Comparison of ENCODE assay signal across 28 cellular contexts in genomic region chr17:27069842-27070508, GRCh38.
DNase-seq lines count a peak whose midpoint lies in the region; ATAC-seq, FAIRE-seq and TF ChIP-seq lines count a peak whose summit lies in the region.
"Had no signal": no experiment of that assay in that cellular context is flagged by ENCODE, and none has a peak within 500 bp of the region (broad histone marks: within the 10 kb centered on the region; RNA-seq: fewer than 3 reads in every experiment).

No MANE protein-coding gene starts in this region.

- no peak overlapping the region for H2AK5ac ChIP-seq in IMR-90 (ENCODE audit: low read depth, low read length)

- H3K4me3 ChIP-seq in HEK293 (ENCODE audit: low read depth, low read length) (no peak overlapping the region), IMR-90 (ENCODE audit: insufficient read depth, low read depth, low read length) (no peak overlapping the region), K562 (no peak overlapping the region), epithelial cell of esophagus (ENCODE audit: low read length) (no peak overlapping the region)
- H3K4me3 ChIP-seq: BLaER1, GM12878 had no signal

- DNase-seq in IMR-90 (no peak), K562 (ENCODE audit: extremely low read depth in 1 of 4, low spot score in 3 of 4) (no peak), epithelial cell of esophagus (ENCODE audit: low read depth) (peak; percentile 6), chondrocyte (ENCODE audit: low spot score) (no peak)
- no peak for DNase-seq in activated effector memory CD4-positive, alpha-beta T cell treated with anti-CD3 and anti-CD28 coated beads, Interleukin-2, amount 50 U/mL, for 16 hours
- no peak for DNase-seq in activated CD4-positive, alpha-beta T cell treated with anti-CD3 and anti-CD28 coated beads, Interleukin-2, amount 50 U/mL, for 4 hours
- DNase-seq: 8988T; ACHN; BE2C; C1 segment of cervical spinal cord; CD4-positive, alpha-beta memory T cell; CD4-positive, CD25-positive, alpha-beta regulatory T cell; CD8-positive, alpha-beta memory T cell; COR-L47; DMS 273 treated with DMSO at 0.1 percent for 48 hours; DMS153; DMS53; DMS79; DND-41; EL; GDM1 had no signal

- no peaks in the 10 kb centered on the region for H4K20me1 ChIP-seq in IMR-90 (ENCODE audit: insufficient read depth, low read length)
- H4K20me1 ChIP-seq in K562 (replicated peaks; ENCODE audit: control insufficient read depth, insufficient read depth, low read length): no peaks in the 10 kb centered on the region
- H4K20me1 ChIP-seq: BLaER1 had no signal

- FAIRE-seq in K562 (lab: Jason Lieb, UNC): no peak
- FAIRE-seq: A204.1, GM12878, GM12892, GM18507 had no signal

- H3K4me2 ChIP-seq in IMR-90 (ENCODE audit: low read depth, low read length) (no peak overlapping the region), K562 (ENCODE audit: insufficient read depth, low read length) (no peak overlapping the region)
- H3K4me2 ChIP-seq: BLaER1 had no signal

- TF ChIP-seq RAD21 in IMR-90 (IDR thresholded peaks at IDR 0.05; ENCODE audit: low read length) (no peak), K562 (CRISPR knock-in tag; conservative IDR thresholded peaks at IDR 0.05 in 1 of 2, IDR thresholded peaks at IDR 0.05 in 1 of 2) (no peak)

- no peak overlapping the region for H4K8ac ChIP-seq in IMR-90 (ENCODE audit: low read depth in 2 of 2, low read length in 2 of 2)

- TF ChIP-seq EP300 in K562 (IDR thresholded peaks at IDR 0.05; ENCODE audit: low read length): no peak

- intact Hi-C loops in IMR-90 (cut with micrococcal nuclease) (no loop called here), K562 (cut with micrococcal nuclease) (no loop called here)

- H3K27ac ChIP-seq in HEK293 (ENCODE audit: extremely low read depth, low read depth, low read length) (no peak overlapping the region), IMR-90 (ENCODE audit: insufficient read depth, low read length) (no peak overlapping the region), K562 (ENCODE audit: extremely low read depth, low read depth, low read length) (no peak overlapping the region)
- H3K27ac ChIP-seq: BLaER1 had no signal

- H3K27me3 ChIP-seq in IMR-90 (ENCODE audit: control insufficient read depth, insufficient read depth, low read length) (no peaks in the 10 kb centered on the region), K562 (ENCODE audit: control insufficient read depth in 2 of 2, insufficient read depth in 2 of 2, low read length in 2 of 2) (no peaks in the 10 kb centered on the region)
- H3K27me3 ChIP-seq: BE2C, BLaER1 had no signal

- H3K9me1 ChIP-seq in IMR-90 (ENCODE audit: insufficient read depth, low read length) (no peaks in the 10 kb centered on the region), K562 (ENCODE audit: control insufficient read depth, insufficient read depth, low read length) (no peaks in the 10 kb centered on the region)

- no peak overlapping the region for H2BK120ac ChIP-seq in IMR-90 (ENCODE audit: low read depth, low read length)

- TF ChIP-seq POLR2A in IMR-90 (IDR thresholded peaks at IDR 0.05; ENCODE audit: low read depth, low read length): no peak
- no peak for TF ChIP-seq POLR2A in K562 (conservative IDR thresholded peaks at IDR 0.05)

- no peak overlapping the region for H4K5ac ChIP-seq in IMR-90 (ENCODE audit: low read depth, low read length)

- H3K56ac ChIP-seq in IMR-90 (ENCODE audit: extremely low read depth, insufficient read depth, low read length): no peak overlapping the region

- no peak overlapping the region for H2BK5ac ChIP-seq in IMR-90 (ENCODE audit: low read depth, low read length, poor library complexity, severe bottlenecking)

- H3K36me3 Mint-ChIP-seq in chondrocyte (ENCODE audit: low read depth): no peaks in the 10 kb centered on the region
- H3K36me3 Mint-ChIP-seq: CD14-positive monocyte; CD4-positive, alpha-beta memory T cell; CD4-positive, CD25-positive, alpha-beta regulatory T cell; CD8-positive, alpha-beta memory T cell had no signal

- ATAC-seq in IMR-90 (ENCODE audit: low read depth) (no peak), K562 (no peak)
- ATAC-seq: GM12878 had no signal

- H3K79me2 ChIP-seq in K562 (ENCODE audit: control insufficient read depth, insufficient read depth, low read length): no peaks in the 10 kb centered on the region

- dilution Hi-C loops in IMR-90 (cut with HindIII; ENCODE audit: low sequenced_read_pairs, unreplicated experiment): no loop called here

- H3K9me3 Mint-ChIP-seq in chondrocyte (ENCODE audit: low read depth): peaks cover 17% of the 10 kb centered on the region

- no peak overlapping the region for H4K91ac ChIP-seq in IMR-90 (ENCODE audit: insufficient read depth, low read depth, low read length)

- H3K4me3 Mint-ChIP-seq in chondrocyte (ENCODE audit: unreplicated experiment): no peak overlapping the region
- H3K4me3 Mint-ChIP-seq: CD14-positive monocyte; CD4-positive, alpha-beta memory T cell; CD4-positive, CD25-positive, alpha-beta regulatory T cell; CD8-positive, alpha-beta memory T cell had no signal

- no peak overlapping the region for H3K14ac ChIP-seq in IMR-90 (replicated peaks; ENCODE audit: low read depth, low read length)

- H3K18ac ChIP-seq in IMR-90 (ENCODE audit: low read depth, low read length): no peak overlapping the region

- H3K4me1 ChIP-seq in HEK293 (ENCODE audit: control insufficient read depth, insufficient read depth, low read length): no peaks in the 10 kb centered on the region
- H3K4me1 ChIP-seq in IMR-90 (ENCODE audit: control insufficient read depth, insufficient read depth, low read length): no peaks in the 10 kb centered on the region
- H3K4me1 ChIP-seq in K562 (replicated peaks in 1 of 2; ENCODE audit: control insufficient read depth in 2 of 2, insufficient read depth in 2 of 2, low read length in 2 of 2): no peaks in the 10 kb centered on the region; a peak in 1 of 5 replicates
- H3K4me1 ChIP-seq: BE2C, BLaER1 had no signal

- H3K9me3 ChIP-seq in HEK293 (ENCODE audit: control insufficient read depth, insufficient read depth, low read depth, low read length): no peaks in the 10 kb centered on the region
- 0 out of 2 replicates have a peak, but pooled peaks cover 4% of the 10 kb centered on the region for H3K9me3 ChIP-seq in IMR-90 (ENCODE audit: control insufficient read depth, insufficient read depth, low read length)
- no peaks in the 10 kb centered on the region for H3K9me3 ChIP-seq in K562 (replicated peaks; ENCODE audit: control insufficient read depth, insufficient read depth, low read depth, low read length)
- H3K9me3 ChIP-seq: BE2C, BLaER1 had no signal

- no peak overlapping the region for H3K27ac Mint-ChIP-seq in chondrocyte (ENCODE audit: unreplicated experiment)
- H3K27ac Mint-ChIP-seq: CD14-positive monocyte; CD4-positive, alpha-beta memory T cell; CD4-positive, CD25-positive, alpha-beta regulatory T cell; CD8-positive, alpha-beta memory T cell had no signal

- no TSS peak for BruUV-seq in IMR-90 (replicated peaks; lab: Mats Ljungman, UMichigan)
- BruUV-seq in K562 (replicated peaks; lab: Mats Ljungman, UMichigan): no TSS peak

- CTCF ChIA-PET in HEK293 (lab: Yijun Ruan, JAX): interaction anchor here (1.4 kb wide), 1 partner anchor 12 kb away, joined by 3 read pairs; no protein-coding TSS in a partner anchor
- CTCF ChIA-PET in IMR-90 (lab: Yijun Ruan, JAX): interaction anchor here (0.6 kb wide), 1 partner anchor 23 kb away, joined by 5 read pairs; no protein-coding TSS in a partner anchor
- CTCF ChIA-PET in K562 (lab: Yijun Ruan, JAX; ENCODE audit: low intra/inter-chr PET ratio): no interaction called here

- H3K4me1 Mint-ChIP-seq in chondrocyte (ENCODE audit: low read depth): no peaks in the 10 kb centered on the region
- H3K4me1 Mint-ChIP-seq: CD14-positive monocyte; CD4-positive, alpha-beta memory T cell; CD4-positive, CD25-positive, alpha-beta regulatory T cell; CD8-positive, alpha-beta memory T cell had no signal

- no peak overlapping the region for H2BK15ac ChIP-seq in IMR-90 (ENCODE audit: low read depth, low read length)

- H2AFZ ChIP-seq in IMR-90 (replicated peaks; ENCODE audit: low read length, poor library complexity) (no peak overlapping the region), K562 (ENCODE audit: low read depth, low read length) (no peak overlapping the region)

- H3K9ac ChIP-seq in IMR-90 (ENCODE audit: low read depth, low read length) (no peak overlapping the region), K562 (ENCODE audit: insufficient read depth in 1 of 2, low read depth in 2 of 2, low read length in 2 of 2) (no peak overlapping the region)
- H3K9ac ChIP-seq: BLaER1 had no signal

- H3K23ac ChIP-seq in IMR-90 (ENCODE audit: low read depth, low read length): no peak overlapping the region

- H3K79me1 ChIP-seq in IMR-90 (ENCODE audit: low read depth in 1 of 2, low read length in 2 of 2): no peaks in the 10 kb centered on the region

- no peak overlapping the region for H2AK9ac ChIP-seq in IMR-90 (replicated peaks; ENCODE audit: low read depth, low read length, poor library complexity)

- POLR2A ChIA-PET in HEK293 (lab: Yijun Ruan, JAX) (no interaction called here), IMR-90 (lab: Charles Lee; ENCODE audit: unreplicated experiment) (no interaction called here), K562 (lab: Yijun Ruan, JAX) (no interaction called here)

- no peaks in the 10 kb centered on the region for H3K27me3 Mint-ChIP-seq in chondrocyte (ENCODE audit: low read depth)

- no peaks in the 10 kb centered on the region for H3K36me3 ChIP-seq in HEK293 (ENCODE audit: control insufficient read depth in 2 of 2, insufficient read depth in 1 of 2, low read length in 2 of 2)
- no peaks in the 10 kb centered on the region for H3K36me3 ChIP-seq in IMR-90 (ENCODE audit: control insufficient read depth, insufficient read depth, low read length)
- H3K36me3 ChIP-seq in K562 (ENCODE audit: control insufficient read depth, insufficient read depth, low read length): peaks cover 77% of the 10 kb centered on the region
- H3K36me3 ChIP-seq: BE2C, BLaER1 had no signal

- TF ChIP-seq CTCF in HEK293 (tag by site-specific recombination; IDR thresholded peaks at IDR 0.05) (no peak), IMR-90 (conservative IDR thresholded peaks at IDR 0.05; ENCODE audit: low read depth, low read length) (no peak), K562 (IDR thresholded peaks at IDR 0.05 in 2 of 3, conservative IDR thresholded peaks at IDR 0.05 in 1 of 3; ENCODE audit: insufficient read depth in 2 of 3, low read depth in 1 of 3, low read length in 3 of 3) (no peak), epithelial cell of esophagus (IDR thresholded peaks at IDR 0.05; ENCODE audit: insufficient read depth, low read depth, low read length, missing control alignments) (no peak), chondrocyte (IDR thresholded peaks at IDR 0.05) (no peak)

- H3K4ac ChIP-seq in IMR-90 (ENCODE audit: low read depth, low read length): no peak overlapping the region

- H2BK20ac ChIP-seq in IMR-90 (ENCODE audit: low read depth, low read length): no peak overlapping the region

- in situ Hi-C loops in IMR-90 (cut with MboI; ENCODE audit: low sequenced_read_pairs) (no loop called here), K562 (cut with MboI) (no loop called here)

TF ChIP-seq in HEK293, 187 proteins besides CTCF, POLR2A, EP300 and RAD21 (continues in another document):
- no peak for TF ChIP-seq ZNF514 (tag by site-specific recombination; IDR thresholded peaks at IDR 0.05)

TF ChIP-seq in IMR-90, 13 proteins besides CTCF, POLR2A, EP300 and RAD21 (continues in another document):
- TF ChIP-seq FOS (IDR thresholded peaks at IDR 0.05; ENCODE audit: low read depth, low read length): no peak

TF ChIP-seq in K562, 482 proteins besides CTCF, POLR2A, EP300 and RAD21 (continues in another document):
- TF ChIP-seq KLF1 (tag; IDR thresholded peaks at IDR 0.05) (no peak), MAFF (IDR thresholded peaks at IDR 0.05; ENCODE audit: low read length) (no peak)

Comparison
In these comparisons a context has a peak if more than half of its experiments do, and no peak if none do; other contexts are left out.
1. Of the 44 proteins assayed by ChIP-seq in both K562 and HEK293: peak only in K562: none; only in HEK293: none; in both: ZNF146; in neither: 43.